18 cellular contexts compared by ENCODE assay signal in the genomic region with DNA sequence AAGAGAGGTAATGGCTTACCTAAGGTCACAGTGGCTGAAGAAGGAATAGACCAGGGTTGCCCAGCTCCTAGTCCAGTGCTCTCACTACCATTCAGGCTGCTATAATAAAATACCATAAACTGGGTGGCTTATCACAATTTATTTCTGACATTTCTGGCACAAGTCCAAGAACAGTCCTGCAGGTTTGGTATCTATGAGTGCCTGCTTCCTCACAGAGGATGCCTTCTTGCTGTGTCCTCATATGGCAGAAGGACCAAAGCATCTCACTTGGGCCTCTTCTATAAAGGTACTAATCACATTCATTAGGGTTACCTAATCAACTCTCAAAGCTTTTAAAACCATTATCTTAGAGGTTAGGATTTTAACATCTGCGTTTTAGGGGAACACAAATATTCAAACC. TPM values are rescaled to one million over a fixed set of nuclear protein-coding genes. Genes with fewer than 3 reads are reported as not detected.
DNase-seq lines count a peak whose midpoint lies in the region; ATAC-seq and TF ChIP-seq lines count a peak whose summit lies in the region.
"Had no signal": no experiment of that assay in that cellular context is flagged by ENCODE, and none has a peak within 500 bp of the region (broad histone marks: within the 10 kb centered on the region; RNA-seq: fewer than 3 reads in every experiment).

No MANE protein-coding gene starts in this region.

- H3K27ac Mint-ChIP-seq in activated naive CD4-positive, alpha-beta T cell treated with anti-CD3 and anti-CD28 coated beads, Interleukin-2, amount 50 U/mL, for 24 hours, result peak overlapping the region; percentile 30
- no peak overlapping the region for H3K27ac Mint-ChIP-seq in T-helper 17 cell
- H3K27ac Mint-ChIP-seq: memory B cell had no signal

- H2AFZ ChIP-seq in smooth muscle cell (ENCODE audit: low read depth), result no peak overlapping the region

- H3K27me3 Mint-ChIP-seq in activated naive CD4-positive, alpha-beta T cell treated with anti-CD3 and anti-CD28 coated beads, Interleukin-2, amount 50 U/mL, for 24 hours, result no peaks in the 10 kb centered on the region
- H3K27me3 Mint-ChIP-seq in T-helper 17 cell, result no peaks in the 10 kb centered on the region
- H3K27me3 Mint-ChIP-seq: memory B cell had no signal

- peaks cover 7% of the 10 kb centered on the region for H3F3A ChIP-seq in smooth muscle cell (ENCODE audit: low read depth)

- H3K4me1 Mint-ChIP-seq in activated naive CD4-positive, alpha-beta T cell treated with anti-CD3 and anti-CD28 coated beads, Interleukin-2, amount 50 U/mL, for 24 hours, result peaks cover 25% of the 10 kb centered on the region
- H3K4me1 Mint-ChIP-seq in T-helper 17 cell, result peaks cover 8% of the 10 kb centered on the region
- H3K4me1 Mint-ChIP-seq: memory B cell had no signal

- H3K4me2 ChIP-seq in smooth muscle cell, result peak overlapping the region; percentile 15

- peaks cover 14% of the 10 kb centered on the region for H3K36me3 Mint-ChIP-seq in activated naive CD4-positive, alpha-beta T cell treated with anti-CD3 and anti-CD28 coated beads, Interleukin-2, amount 50 U/mL, for 24 hours
- H3K36me3 Mint-ChIP-seq in T-helper 17 cell (ENCODE audit: low read depth), result peaks cover 5% of the 10 kb centered on the region

- H3K9me3 Mint-ChIP-seq in activated naive CD4-positive, alpha-beta T cell treated with anti-CD3 and anti-CD28 coated beads, Interleukin-2, amount 50 U/mL, for 24 hours, result no peaks in the 10 kb centered on the region
- H3K9me3 Mint-ChIP-seq: H9, memory B cell had no signal

- H3K9me3 ChIP-seq in smooth muscle cell (replicated peaks; ENCODE audit: low read depth), result no peaks in the 10 kb centered on the region
- no peaks in the 10 kb centered on the region for H3K9me3 ChIP-seq in heart right ventricle
- H3K9me3 ChIP-seq in T-helper 17 cell (ENCODE audit: control insufficient read depth, low read length, poor library complexity, severe bottlenecking), result no peaks in the 10 kb centered on the region
- H3K9me3 ChIP-seq in left ventricle myocardium inferior (replicated peaks), result no peaks in the 10 kb centered on the region
- H3K9me3 ChIP-seq: esophagus muscularis mucosa had no signal

- H3K79me2 ChIP-seq in smooth muscle cell (ENCODE audit: low read depth), result no peaks in the 10 kb centered on the region

- H3K36me3 ChIP-seq in smooth muscle cell (ENCODE audit: low read depth) (peaks cover 27% of the 10 kb centered on the region), heart right ventricle (peaks cover 0 to 37% (median 4%) of the 10 kb centered on the region in 9 donors), left ventricle myocardium inferior (peaks cover 11% of the 10 kb centered on the region)

- DNase-seq in activated naive CD4-positive, alpha-beta T cell (lab: John Stamatoyannopoulos, UW), result no peak
- DNase-seq in NCI-H69 (lab: John Stamatoyannopoulos, UW), result peak; percentile 88
- peak; percentile 65 for DNase-seq in cerebellar cortex (ENCODE audit: low spot score)
- DNase-seq in smooth muscle cell (lab: John Stamatoyannopoulos, UW; ENCODE audit: unreplicated experiment), result no peak
- DNase-seq in heart right ventricle, result no peak
- no peak for DNase-seq in T-helper 17 cell
- DNase-seq in left ventricle myocardium inferior, result no peak
- DNase-seq: activated effector memory CD4-positive, alpha-beta T cell treated with anti-CD3 and anti-CD28 coated beads, Interleukin-2, amount 50 U/mL, for 16 hours; brain microvascular endothelial cell; GF-D8; H9; NCI-H146; NCI-H524; retina; SW 1271 had no signal

- H3K4me3 ChIP-seq in smooth muscle cell (no peak overlapping the region), heart right ventricle (no peak overlapping the region), left ventricle myocardium inferior (no peak overlapping the region)
- H3K4me3 ChIP-seq: esophagus muscularis mucosa had no signal

- H4K20me1 ChIP-seq in smooth muscle cell (ENCODE audit: low read depth), result peaks cover 5% of the 10 kb centered on the region

- intact Hi-C loops in heart right ventricle (cut with DNase I) (no loop called here), left ventricle myocardium inferior (cut with micrococcal nuclease) (no loop called here)

- TF ChIP-seq CTCF in smooth muscle cell (IDR thresholded peaks at IDR 0.05; ENCODE audit: borderline replicate concordance, insufficient read depth, poor library complexity, severe bottlenecking), result no peak
- TF ChIP-seq CTCF in heart right ventricle (IDR thresholded peaks at IDR 0.05), result no peak
- no peak for TF ChIP-seq CTCF in left ventricle myocardium inferior (IDR thresholded peaks at IDR 0.05; ENCODE audit: borderline replicate concordance)

- H3K27ac ChIP-seq in smooth muscle cell (ENCODE audit: low read depth) (peak overlapping the region; percentile 79), heart right ventricle (no peak overlapping the region), left ventricle myocardium inferior (replicated peaks) (no peak overlapping the region)
- H3K27ac ChIP-seq: brain microvascular endothelial cell, esophagus muscularis mucosa had no signal

- H3K9ac ChIP-seq in smooth muscle cell (ENCODE audit: low read depth), result peak overlapping the region; percentile 55

- H3K27me3 ChIP-seq in smooth muscle cell (ENCODE audit: low read depth) (no peaks in the 10 kb centered on the region), heart right ventricle (no peaks in the 10 kb centered on the region), left ventricle myocardium inferior (ENCODE audit: low read depth) (no peaks in the 10 kb centered on the region)
- H3K27me3 ChIP-seq: brain microvascular endothelial cell, esophagus muscularis mucosa had no signal

- H3K4me1 ChIP-seq in smooth muscle cell (ENCODE audit: low read depth) (peaks cover 8% of the 10 kb centered on the region), heart right ventricle (no peaks in the 10 kb centered on the region), left ventricle myocardium inferior (no peaks in the 10 kb centered on the region)

- no peak for ATAC-seq in heart right ventricle
- no peak for ATAC-seq in T-helper 17 cell

- H3K4me3 Mint-ChIP-seq in activated naive CD4-positive, alpha-beta T cell treated with anti-CD3 and anti-CD28 coated beads, Interleukin-2, amount 50 U/mL, for 24 hours, result no peak overlapping the region
- no peak overlapping the region for H3K4me3 Mint-ChIP-seq in T-helper 17 cell
- H3K4me3 Mint-ChIP-seq: H9, memory B cell had no signal

- 95% methylated on average over 1 of the region's 1 CpG for WGBS in smooth muscle cell (ENCODE audit: low lambda C conversion rate)
- 89 to 90% methylated on average over 1 of the region's 1 CpG for WGBS in heart right ventricle, 2 donors

RNA-seq across cellular contexts. Expression of a gene that starts 17.2 kb away (rescaled TPM):
- 123 and 152 TPM in 2 replicates for total RNA-seq in smooth muscle cell
- 32.8 and 41.7 TPM in 2 replicates for polyA plus RNA-seq in smooth muscle cell
- 10 to 100 TPM in 3 of 10 donors, 1 to 10 TPM in 7; 3.5 to 14.0 (median 6.1) TPM for total RNA-seq in heart right ventricle
- polyA plus RNA-seq in heart right ventricle, result 1 to 10 TPM; 2.9 to 8.5 TPM
- 10 to 100 TPM; 18.8 to 29.9 TPM for total RNA-seq in T-helper 17 cell
- total RNA-seq in left ventricle myocardium inferior, result 5.6 TPM

Comparison
In these comparisons a context has a peak if more than half of its experiments do, and no peak if none do; other contexts are left out.
1. DNase-seq: peak in NCI-H69 (single experiment) and cerebellar cortex (single experiment); none in activated naive CD4-positive, alpha-beta T cell (0 of 4), smooth muscle cell (single experiment), heart right ventricle (0 of 2), T-helper 17 cell (0 of 3) and left ventricle myocardium inferior (single experiment).